ENCODE assay signal across 9 cellular contexts in genomic region chr11:35214792-35215193, GRCh38.
DNase-seq lines count a peak whose midpoint lies in the region; ATAC-seq and TF ChIP-seq lines count a peak whose summit lies in the region.
"Had no signal": no experiment of that assay in that cellular context is flagged by ENCODE, and none has a peak within 500 bp of the region (broad histone marks: within the 10 kb centered on the region; RNA-seq: fewer than 3 reads in every experiment).

No MANE protein-coding gene starts in this region.

- peak; percentile 93 for DNase-seq in CD1c-positive myeloid dendritic cell (ENCODE audit: extremely low spot score)
- DNase-seq in PC-9: peak; percentile 58 to 89
- DNase-seq in cardiac fibroblast (ENCODE audit: low read depth in 2 of 2): peak; percentile 80 to 99
- DNase-seq in non-pigmented ciliary epithelial cell (ENCODE audit: low read depth): peak; percentile 98
- DNase-seq in RPMI8226: no peak
- DNase-seq in epidermal melanocyte (ENCODE audit: insufficient read length, low spot score): no peak
- DNase-seq in DMS153 (lab: John Stamatoyannopoulos, UW): no peak
- DNase-seq: NCI-H510A treated with DMSO at 0.1 percent for 48 hours had no signal

- POLR2A ChIA-PET in PC-9 (lab: Charles Lee; ENCODE audit: unreplicated experiment): interaction anchor here (0.6 kb wide), 1 partner anchor 809 kb away, joined by 5 read pairs; no protein-coding TSS in a partner anchor

- no peaks in the 10 kb centered on the region for H3K27me3 ChIP-seq in PC-9 (ENCODE audit: insufficient read depth, low read depth)

- no peak for ATAC-seq in GM18873 (IDR thresholded peaks at IDR 0.05; ENCODE audit: low FRiP score, unreplicated experiment)

- H3K4me2 ChIP-seq in PC-9: 0 out of 2 replicates have a peak overlapping the region, but pooled peaks have one; percentile 21

- peak overlapping the region; percentile 64 for H3K27ac ChIP-seq in PC-9

- peaks cover 67% of the 10 kb centered on the region for H3K4me1 ChIP-seq in PC-9 (replicated peaks; ENCODE audit: insufficient read depth)

- no TSS peak for BruUV-seq in PC-9 (replicated peaks; lab: Mats Ljungman, UMichigan)

- H3K79me2 ChIP-seq in PC-9 (ENCODE audit: low read depth): peaks cover 21% of the 10 kb centered on the region; the same call in 1 of the 2 replicates

- no peak overlapping the region for H2AFZ ChIP-seq in PC-9

- H3K36me3 ChIP-seq in PC-9 (ENCODE audit: low read depth): peaks cover 89% of the 10 kb centered on the region

- H3K4me3 ChIP-seq in PC-9 (no peak overlapping the region), cardiac fibroblast (replicated peaks in 1 of 2; ENCODE audit: low read depth in 2 of 2, low read length in 2 of 2) (no peak overlapping the region)

- H3K9me2 ChIP-seq in PC-9 (ENCODE audit: insufficient read depth): no peaks in the 10 kb centered on the region

- TF ChIP-seq CTCF in PC-9 (conservative IDR thresholded peaks at IDR 0.05) (no peak), cardiac fibroblast (IDR thresholded peaks at IDR 0.05; ENCODE audit: low read depth, low read length) (no peak)

- H4K20me1 ChIP-seq in PC-9 (ENCODE audit: insufficient read depth): no peaks in the 10 kb centered on the region

- CTCF ChIA-PET in PC-9 (lab: Charles Lee): no interaction called here

- no peaks in the 10 kb centered on the region for H3K9me3 ChIP-seq in PC-9 (ENCODE audit: insufficient read depth, low read depth)

- intact Hi-C loops in PC-9 (cut with micrococcal nuclease; ENCODE audit: unreplicated experiment): loop anchor here (5.0 to 10.0 kb wide), 4 partner anchors 70 to 217 kb away; no protein-coding TSS in a partner anchor

- peaks cover 96% of the 10 kb centered on the region for H3F3A ChIP-seq in PC-9 (ENCODE audit: insufficient read depth, low read depth)

Comparison
In these comparisons a context has a peak if more than half of its experiments do, and no peak if none do; other contexts are left out.
1. DNase-seq: peak in CD1c-positive myeloid dendritic cell (single experiment), PC-9 (2 of 2), cardiac fibroblast (2 of 2) and non-pigmented ciliary epithelial cell (single experiment); none in RPMI8226 (single experiment), epidermal melanocyte (single experiment) and DMS153 (single experiment).